ENCODE assay signal across 9 cellular contexts in the genomic region with DNA sequence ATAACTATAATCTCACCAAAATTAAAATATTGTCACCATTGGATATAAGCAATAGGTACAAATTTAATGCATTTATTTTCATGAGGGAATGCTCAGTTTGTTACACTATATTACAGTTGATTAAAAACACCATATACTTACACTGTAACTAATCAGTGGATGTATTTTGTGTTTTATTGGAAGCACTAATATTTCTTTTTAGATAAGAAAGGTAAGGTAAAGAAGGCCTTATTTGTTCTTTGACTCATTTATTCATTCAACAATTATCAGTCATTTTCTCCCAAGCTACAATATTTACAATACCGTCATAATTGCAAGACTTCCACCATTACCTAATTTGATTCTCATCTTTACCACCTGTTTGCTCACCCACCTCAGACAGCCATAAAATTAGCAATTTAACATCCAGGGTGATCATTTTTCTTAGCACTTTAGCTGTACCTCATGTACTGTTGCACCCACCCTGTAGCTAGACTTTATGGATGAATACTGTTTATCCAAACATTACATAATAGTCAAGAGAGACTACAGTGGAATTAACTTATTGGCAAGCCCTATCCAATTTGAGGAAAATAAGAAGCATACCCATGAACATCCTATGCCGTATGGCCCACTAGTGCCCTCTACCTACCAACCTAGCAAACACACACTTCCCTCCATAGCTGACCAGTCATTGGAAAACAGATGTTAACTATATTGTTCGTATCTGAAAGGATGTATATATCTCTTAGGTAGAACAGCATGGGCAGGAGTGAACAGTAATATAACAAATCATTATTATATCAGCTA.
DNase-seq lines count a peak whose midpoint lies in the region; ATAC-seq and TF ChIP-seq lines count a peak whose summit lies in the region.
"Had no signal": no experiment of that assay in that cellular context is flagged by ENCODE, and none has a peak within 500 bp of the region (broad histone marks: within the 10 kb centered on the region; RNA-seq: fewer than 3 reads in every experiment).

No MANE protein-coding gene starts in this region.

- H3K4me3 ChIP-seq in body of pancreas (no peak overlapping the region), lower lobe of right lung (no peak overlapping the region)

- 59 to 62% methylated on average over 3 of the region's 3 CpGs for WGBS in body of pancreas, 2 donors

- TF ChIP-seq CTCF in GM12874 (IDR thresholded peaks at IDR 0.05; ENCODE audit: insufficient read depth, low read depth, low read length) (peak; percentile 40; the same call in 1 of the 2 replicates), body of pancreas (IDR thresholded peaks at IDR 0.05) (peak in 6 of 7 experiments; percentile 16 to 50 (median 40)), lower lobe of right lung (IDR thresholded peaks at IDR 0.05) (peak; percentile 28)

- DNase-seq in NCI-H1105 (lab: John Stamatoyannopoulos, UW) (peak; percentile 52), body of pancreas (peak in 2 of 4 donors; percentile 15 to 25), lower lobe of right lung (no peak), cerebellar nuclear complex (lab: John Stamatoyannopoulos, UW) (no peak), superior temporal gyrus (ENCODE audit: extremely low spot score) (no peak)

- H3K4me1 ChIP-seq in body of pancreas (peaks cover 4% of the 10 kb centered on the region), lower lobe of right lung (no peaks in the 10 kb centered on the region)

- ATAC-seq in body of pancreas (peak; percentile 55), lower lobe of right lung (peak; percentile 30 to 48), HG02623 (IDR thresholded peaks at IDR 0.05; ENCODE audit: unreplicated experiment) (no peak), HG03045 (IDR thresholded peaks at IDR 0.05; ENCODE audit: unreplicated experiment) (no peak)
- ATAC-seq: naive thymus-derived CD8-positive, alpha-beta T cell had no signal

- peaks cover 0 to 2% of the 10 kb centered on the region in 2 donors for H3K36me3 ChIP-seq in body of pancreas (replicated peaks in 1 of 2; ENCODE audit: insufficient read depth in 1 of 2, low read depth in 2 of 2)
- peaks cover 26% of the 10 kb centered on the region for H3K36me3 ChIP-seq in lower lobe of right lung

- H3K9me3 ChIP-seq in body of pancreas (no peaks in the 10 kb centered on the region), lower lobe of right lung (no peaks in the 10 kb centered on the region)

- no peak for TF ChIP-seq POLR2A in body of pancreas (IDR thresholded peaks at IDR 0.05)

- intact Hi-C loops in body of pancreas (cut with DNase I) (no loop called here), lower lobe of right lung (cut with DNase I) (no loop called here)

- H3K27ac ChIP-seq in body of pancreas (no peak overlapping the region), lower lobe of right lung (no peak overlapping the region)

- H3K27me3 ChIP-seq in body of pancreas (no peaks in the 10 kb centered on the region), lower lobe of right lung (ENCODE audit: low read depth) (no peaks in the 10 kb centered on the region)

Comparison
In these comparisons a context has a peak if more than half of its experiments do, and no peak if none do; other contexts are left out.
1. ATAC-seq: peak in body of pancreas (single experiment) and lower lobe of right lung (2 of 2); none in HG02623 (single experiment) and HG03045 (single experiment).
2. Peak in every context shown above with its lines, with median percentiles within 50 percentile points of each other: CTCF ChIP-seq.